In genomic region chr10:48498940-48499510, GRCh38 we compare ENCODE assay signal across 18 cellular contexts.
"Had no signal": no experiment of that assay in that cellular context is flagged by ENCODE, and none has a peak within 500 bp of the region (broad histone marks: within the 10 kb centered on the region; RNA-seq: fewer than 3 reads in every experiment).

No MANE protein-coding gene starts in this region.

- H3K36me3 Mint-ChIP-seq: activated naive CD4-positive, alpha-beta T cell treated with anti-CD3 and anti-CD28 coated beads, Interleukin-2, amount 50 U/mL, for 24 hours; neural progenitor cell; stimulated activated effector memory CD8-positive, alpha-beta T cell treated with anti-CD3 and anti-CD28 coated beads, Interleukin-12 subunit alpha, Interleukin-12 subunit beta, amount 100 ng/mL, for 72 hours had no signal

- H3K4me1 Mint-ChIP-seq: neural progenitor cell had no signal

- H3K27me3 ChIP-seq: cardiac muscle cell, neural progenitor cell, thyroid gland, uterus had no signal

- H3K4me1 ChIP-seq: uterus had no signal

- H3K27ac Mint-ChIP-seq: activated B cell treated with CpG ODN at 0.5 μM for 24 hours; activated CD4-positive, alpha-beta T cell treated with anti-CD3 and anti-CD28 coated beads, Interleukin-2, amount 10 ng/mL, durations not matched to agents 24 days and 14 days; activated naive CD4-positive, alpha-beta T cell treated with anti-CD3 and anti-CD28 coated beads, Interleukin-2, amount 50 U/mL, for 24 hours; naive B cell; neural progenitor cell; stimulated activated effector memory CD8-positive, alpha-beta T cell treated with anti-CD3 and anti-CD28 coated beads, Interleukin-12 subunit alpha, Interleukin-12 subunit beta, amount 100 ng/mL, for 72 hours had no signal

- H3K9me3 Mint-ChIP-seq: activated B cell treated with CpG ODN at 0.5 μM for 24 hours; activated CD4-positive, alpha-beta T cell treated with anti-CD3 and anti-CD28 coated beads, Interleukin-2, amount 10 ng/mL, durations not matched to agents 24 days and 14 days; activated naive CD4-positive, alpha-beta T cell treated with anti-CD3 and anti-CD28 coated beads, Interleukin-2, amount 50 U/mL, for 24 hours; naive B cell; neural progenitor cell; stimulated activated effector memory CD8-positive, alpha-beta T cell treated with anti-CD3 and anti-CD28 coated beads, Interleukin-12 subunit alpha, Interleukin-12 subunit beta, amount 100 ng/mL, for 72 hours had no signal

- H3K36me3 ChIP-seq: cardiac muscle cell, neural progenitor cell, thyroid gland, uterus had no signal

- DNase-seq: activated CD4-positive, alpha-beta T cell treated with anti-CD3 and anti-CD28 coated beads, Interleukin-2, amount 10 ng/mL, durations not matched to agents 24 days and 14 days; activated T-cell treated with anti-CD3 and anti-CD28 coated beads, Interleukin-2, amount 50 U/mL, for 1 hour; effector memory CD4-positive, alpha-beta T cell; foreskin melanocyte; left cardiac atrium; naive B cell; stimulated activated CD4-positive, alpha-beta T cell treated with anti-CD3 and anti-CD28 coated beads, Interleukin-12 subunit alpha, Interleukin-12 subunit beta, amount 100 ng/mL, for 4 hours; stimulated activated CD4-positive, alpha-beta T cell treated with anti-CD3 and anti-CD28 coated beads, Interleukin-2, amount 100 ng/mL, for 24 hours; T-helper 2 cell; uterus had no signal

- H2AFZ ChIP-seq: neural progenitor cell, parathyroid adenoma had no signal

- H3K4me2 ChIP-seq: neural progenitor cell had no signal

- H3K9ac ChIP-seq: neural progenitor cell, parathyroid adenoma had no signal

- H3K4me3 ChIP-seq: cardiac muscle cell, lung, neural progenitor cell, thyroid gland, uterus had no signal

- H3K4me3 Mint-ChIP-seq: activated B cell treated with CpG ODN at 0.5 μM for 24 hours; activated CD4-positive, alpha-beta T cell treated with anti-CD3 and anti-CD28 coated beads, Interleukin-2, amount 10 ng/mL, durations not matched to agents 24 days and 14 days; activated naive CD4-positive, alpha-beta T cell treated with anti-CD3 and anti-CD28 coated beads, Interleukin-2, amount 50 U/mL, for 24 hours; neural progenitor cell; stimulated activated effector memory CD8-positive, alpha-beta T cell treated with anti-CD3 and anti-CD28 coated beads, Interleukin-12 subunit alpha, Interleukin-12 subunit beta, amount 100 ng/mL, for 72 hours had no signal

- ATAC-seq: left cardiac atrium; stimulated activated effector memory CD8-positive, alpha-beta T cell treated with anti-CD3 and anti-CD28 coated beads, Interleukin-12 subunit alpha, Interleukin-12 subunit beta, amount 100 ng/mL, for 72 hours had no signal

- H3K27ac ChIP-seq: cardiac muscle cell, neural progenitor cell, parathyroid adenoma, thyroid gland, uterus had no signal

- H3K9me3 ChIP-seq: thyroid gland, uterus had no signal
